Comparison of ENCODE assay signal across 1 cellular context in the genomic region with DNA sequence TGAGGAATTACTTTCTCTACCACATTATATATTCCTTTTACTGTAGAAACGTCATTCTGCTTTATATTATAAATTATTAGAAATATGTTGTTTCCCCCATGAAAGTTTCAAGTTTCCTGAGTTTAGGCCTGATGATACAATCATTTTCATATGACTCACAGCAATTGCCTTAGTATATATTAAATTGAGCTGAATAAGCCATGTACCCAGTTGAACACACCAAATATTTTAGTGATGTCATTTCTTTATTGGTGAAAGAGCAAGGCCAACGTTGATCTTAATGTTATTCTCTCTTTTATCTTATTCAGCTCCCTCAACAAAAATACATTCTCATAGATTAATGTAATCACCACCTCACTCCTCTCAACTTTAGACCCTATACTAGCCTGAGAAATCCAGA.
TF ChIP-seq lines count a peak whose summit lies in the region.

No MANE protein-coding gene starts in this region.

TF ChIP-seq in endothelial cell of umbilical vein, 7 proteins besides CTCF, POLR2A, EP300 and RAD21:
- peak; percentile 33 for TF ChIP-seq FOS (IDR thresholded peaks at IDR 0.05; ENCODE audit: borderline replicate concordance, insufficient read depth, low read length)
- no peak for TF ChIP-seq POLR2AphosphoS5 (IDR thresholded peaks at IDR 0.05; ENCODE audit: insufficient read depth, low read depth, low read length)
- TF ChIP-seq MAX (IDR thresholded peaks at IDR 0.05; ENCODE audit: insufficient read depth, insufficient read length), result no peak
